6 cellular contexts compared by ENCODE assay signal in the genomic region with DNA sequence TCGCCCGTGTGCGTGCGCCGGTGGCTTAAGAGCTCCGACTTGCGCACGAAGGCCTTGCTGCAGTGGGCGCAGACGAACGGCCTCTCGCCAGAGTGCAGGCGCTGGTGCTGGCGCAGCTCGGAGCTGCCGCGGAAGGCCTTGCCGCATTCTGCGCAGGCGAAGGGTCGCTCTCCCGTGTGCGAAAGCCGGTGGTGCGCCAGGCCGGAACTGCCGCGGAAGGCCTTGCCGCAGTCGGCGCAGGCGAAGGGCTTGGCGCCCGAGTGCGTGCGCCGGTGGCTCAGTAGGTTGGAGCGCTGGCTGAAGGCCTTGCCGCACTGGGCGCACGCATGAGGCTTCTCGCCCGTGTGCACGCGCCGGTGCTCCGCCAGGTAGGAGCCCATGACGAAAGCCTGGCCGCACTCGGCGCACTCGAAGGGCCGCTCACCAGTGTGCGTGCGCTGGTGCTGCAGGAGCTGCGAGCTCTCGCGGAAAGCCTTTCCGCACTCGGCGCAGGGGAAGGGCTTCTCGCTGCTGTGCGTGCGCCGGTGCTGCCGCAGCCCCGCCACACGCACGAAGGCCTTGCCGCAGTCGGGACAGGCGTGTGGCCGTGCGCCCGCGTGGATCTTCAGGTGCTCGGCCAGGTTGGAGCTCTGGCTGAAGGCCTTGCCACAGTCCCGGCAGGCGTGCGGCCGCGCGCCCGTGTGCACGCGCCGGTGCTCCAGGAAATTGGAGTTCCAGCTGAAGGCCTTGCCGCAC. TPM values are rescaled to one million over a fixed set of nuclear protein-coding genes. Genes with fewer than 3 reads are reported as not detected.
DNase-seq lines count a peak whose midpoint lies in the region; ATAC-seq and TF ChIP-seq lines count a peak whose summit lies in the region.

No MANE protein-coding gene starts in this region.

- CTCF ChIA-PET in CD8-positive, alpha-beta memory T cell (lab: Charles Lee): interaction anchor here (1.1 to 1.2 kb wide), 2 partner anchors 129 to 164 kb away, joined by 3 to 4 read pairs; no protein-coding TSS in a partner anchor

- POLR2A ChIA-PET in CD8-positive, alpha-beta memory T cell (lab: Charles Lee): interaction anchor here (0.5 to 1.9 kb wide), 8 partner anchors 9 to 298 kb away, joined by 3 to 16 read pairs (median 3); a partner anchor contains a TSS

- intact Hi-C loops in mucosa of descending colon (cut with DNase I, micrococcal nuclease): no loop called here

- no peaks in the 10 kb centered on the region for H3K27me3 ChIP-seq in CD8-positive, alpha-beta memory T cell (ENCODE audit: insufficient read depth, low read length, poor library complexity, severe bottlenecking)

- peak; percentile 19 for ATAC-seq in mucosa of descending colon
- no peak for ATAC-seq in HG02973 (IDR thresholded peaks at IDR 0.05; ENCODE audit: unreplicated experiment)
- ATAC-seq in GM19467 (IDR thresholded peaks at IDR 0.05; ENCODE audit: unreplicated experiment): no peak

- peaks cover 0 to 37% (median 13%) of the 10 kb centered on the region in 3 donors for H3K4me1 Mint-ChIP-seq in CD8-positive, alpha-beta memory T cell

- H3K27ac Mint-ChIP-seq in CD8-positive, alpha-beta memory T cell: peak overlapping the region in 2 of 8 donors; percentile 24

- H3K4me3 ChIP-seq in CD8-positive, alpha-beta memory T cell (ENCODE audit: low read length): peak overlapping the region; percentile 47
- no peak overlapping the region for H3K4me3 ChIP-seq in mucosa of descending colon

- H3K9me3 ChIP-seq in CD8-positive, alpha-beta memory T cell (ENCODE audit: low read length): no peaks in the 10 kb centered on the region
- H3K9me3 ChIP-seq in mucosa of descending colon: no peaks in the 10 kb centered on the region

- peaks cover 0 to 2% (median 0%) of the 10 kb centered on the region in 5 donors for H3K9me3 Mint-ChIP-seq in CD8-positive, alpha-beta memory T cell

- H3K27me3 Mint-ChIP-seq in CD8-positive, alpha-beta memory T cell: peaks cover 0 to 2% of the 10 kb centered on the region in 2 donors

- peaks cover 10% of the 10 kb centered on the region for H3K4me1 ChIP-seq in CD8-positive, alpha-beta memory T cell (ENCODE audit: insufficient read depth, low read length)
- H3K4me1 ChIP-seq in mucosa of descending colon (ENCODE audit: low read depth): no peaks in the 10 kb centered on the region

- peak overlapping the region; percentile 52 to 76 (median 66) for H3K4me3 Mint-ChIP-seq in CD8-positive, alpha-beta memory T cell

- DNase-seq in CD8-positive, alpha-beta memory T cell: peak in 4 of 5 donors; percentile 12 to 70 (median 56)
- DNase-seq in activated naive CD4-positive, alpha-beta T cell treated with anti-CD3 and anti-CD28 coated beads, Interleukin-2, amount 50 U/mL, for 16 hours: peak; percentile 53
- DNase-seq in mucosa of descending colon (no peak), Kasumi-1 (lab: John Stamatoyannopoulos, UW) (no peak)

- peaks cover 0 to 5% (median 2%) of the 10 kb centered on the region in 3 donors for H3K36me3 Mint-ChIP-seq in CD8-positive, alpha-beta memory T cell

- no peak overlapping the region for H3K27ac ChIP-seq in CD8-positive, alpha-beta memory T cell (ENCODE audit: low read depth, low read length)

- no peaks in the 10 kb centered on the region for H3K36me3 ChIP-seq in CD8-positive, alpha-beta memory T cell (ENCODE audit: insufficient read depth, low read length)
- H3K36me3 ChIP-seq in mucosa of descending colon (ENCODE audit: low read depth): no peaks in the 10 kb centered on the region

- TF ChIP-seq CTCF in mucosa of descending colon (IDR thresholded peaks at IDR 0.05): no peak

RNA-seq across cellular contexts. Expression of a gene that starts 3.1 kb away (rescaled TPM):
- total RNA-seq in CD8-positive, alpha-beta memory T cell: 10 to 100 TPM; 16.8 to 18.1 TPM
- polyA plus RNA-seq in CD8-positive, alpha-beta memory T cell: 70.8 TPM
- total RNA-seq in mucosa of descending colon: 1 to 10 TPM; 2.0 to 3.7 (median 2.7) TPM

RNA-seq across cellular contexts. Expression of a gene that starts 6.1 kb away (rescaled TPM):
- 1 to 10 TPM; 1.7 TPM for total RNA-seq in CD8-positive, alpha-beta memory T cell
- polyA plus RNA-seq in CD8-positive, alpha-beta memory T cell: 1.0 TPM
- total RNA-seq in mucosa of descending colon: 1 to 10 TPM; 1.1 to 1.9 (median 1.2) TPM

RNA-seq across cellular contexts. Expression of a gene that starts 24.4 kb away (rescaled TPM):
- 1 to 10 TPM; 1.8 to 2.3 TPM for total RNA-seq in CD8-positive, alpha-beta memory T cell
- polyA plus RNA-seq in CD8-positive, alpha-beta memory T cell: 4.6 TPM
- total RNA-seq in mucosa of descending colon: 1 to 10 TPM; 1.5 to 3.3 (median 2.5) TPM

RNA-seq across cellular contexts. Expression of a gene that starts 29.6 kb away (rescaled TPM):
- 1 to 10 TPM; 5.3 to 5.7 TPM for total RNA-seq in CD8-positive, alpha-beta memory T cell
- 2.7 TPM for polyA plus RNA-seq in CD8-positive, alpha-beta memory T cell
- total RNA-seq in mucosa of descending colon: 1 to 10 TPM; 2.4 to 5.4 (median 3.2) TPM

RNA-seq across cellular contexts. Expression of a gene that starts 30.7 kb away (rescaled TPM):
- total RNA-seq in CD8-positive, alpha-beta memory T cell: 1,000 to 10,000 TPM; 1,588 to 1,639 TPM
- polyA plus RNA-seq in CD8-positive, alpha-beta memory T cell: 1,069 TPM
- total RNA-seq in mucosa of descending colon: 100 to 1,000 TPM; 692 to 768 (median 754) TPM

Comparison
In these comparisons a context has a peak if more than half of its experiments do, and no peak if none do; other contexts are left out.
1. DNase-seq: peak in CD8-positive, alpha-beta memory T cell (4 of 5) and activated naive CD4-positive, alpha-beta T cell treated with anti-CD3 and anti-CD28 coated beads, Interleukin-2, amount 50 U/mL, for 16 hours (single experiment); none in mucosa of descending colon (0 of 3) and Kasumi-1 (0 of 2).